ENCODE assay signal across 14 cellular contexts in genomic region chr16:72149676-72150464, GRCh38. TPM values are rescaled to one million over a fixed set of nuclear protein-coding genes. Genes with fewer than 3 reads are reported as not detected.
A peak's percentile ranks its signal among the peaks of the same experiment; 100 is the strongest.
DNase-seq lines count a peak whose midpoint lies in the region; ATAC-seq and TF ChIP-seq lines count a peak whose summit lies in the region.
"Had no signal": no experiment of that assay in that cellular context is flagged by ENCODE, and none has a peak within 500 bp of the region (broad histone marks: within the 10 kb centered on the region; RNA-seq: fewer than 3 reads in every experiment).

No MANE protein-coding gene starts in this region.

- no peak overlapping the region for H3K56ac ChIP-seq in mesendoderm (ENCODE audit: low read length)

- no peak overlapping the region for H4K5ac ChIP-seq in mesendoderm (ENCODE audit: low read length)

- no peaks in the 10 kb centered on the region for H3K36me3 ChIP-seq in HAP-1 (replicated peaks)
- no peaks in the 10 kb centered on the region for H3K36me3 ChIP-seq in OCI-LY7 (ENCODE audit: insufficient read depth, low read length)
- no peaks in the 10 kb centered on the region for H3K36me3 ChIP-seq in mesendoderm (ENCODE audit: control insufficient read depth, insufficient read depth, low read length)

- no peak overlapping the region for H2BK5ac ChIP-seq in mesendoderm (ENCODE audit: low read length)

- H3K4me2 ChIP-seq in OCI-LY7 (ENCODE audit: low read length) (no peak overlapping the region), mesendoderm (ENCODE audit: low read length) (no peak overlapping the region)

- no peak for ATAC-seq in GM19324 (IDR thresholded peaks at IDR 0.05; ENCODE audit: low FRiP score, unreplicated experiment)
- ATAC-seq: activated naive CD8-positive, alpha-beta T cell treated with anti-CD3 and anti-CD28 coated beads, Interleukin-2, amount 50 U/mL, for 24 hours had no signal

- no peak overlapping the region for H3K4ac ChIP-seq in mesendoderm (ENCODE audit: low read depth, low read length)

- H3K4me3 ChIP-seq in HAP-1 (no peak overlapping the region), OCI-LY7 (ENCODE audit: low read depth, low read length, poor library complexity, severe bottlenecking) (no peak overlapping the region), mesendoderm (ENCODE audit: low read length) (no peak overlapping the region)

- H3K79me1 ChIP-seq in mesendoderm (ENCODE audit: low read length) = no peaks in the 10 kb centered on the region

- no peak overlapping the region for H2AK5ac ChIP-seq in mesendoderm (ENCODE audit: low read length)

- no peak overlapping the region for H4K8ac ChIP-seq in mesendoderm (ENCODE audit: low read depth, low read length)

- no peak overlapping the region for H3K9ac ChIP-seq in mesendoderm (ENCODE audit: low read length)

- H2AFZ ChIP-seq in OCI-LY7 (ENCODE audit: low read length) = no peak overlapping the region

- peak; percentile 49 for TF ChIP-seq CTCF in OCI-LY7 (conservative IDR thresholded peaks at IDR 0.05; ENCODE audit: low read length)

- no peaks in the 10 kb centered on the region for H4K20me1 ChIP-seq in OCI-LY7 (ENCODE audit: insufficient read depth, low read length)

- POLR2A ChIA-PET in OCI-LY7 (lab: Charles Lee) = no interaction called here

- no TSS peak for BruUV-seq in OCI-LY7 (replicated peaks; lab: Mats Ljungman, UMichigan)

- intact Hi-C loops in OCI-LY7 (cut with micrococcal nuclease; ENCODE audit: unreplicated experiment) = no loop called here

- WGBS in mesendoderm (ENCODE audit: extremely low coverage, insufficient coverage, low lambda C conversion rate) = no CpG with 5 or more reads among the region's 8 CpGs

- no peaks in the 10 kb centered on the region for H3K9me2 ChIP-seq in OCI-LY7 (ENCODE audit: insufficient read depth, low read length)

- H3K27ac ChIP-seq in OCI-LY7 (ENCODE audit: low read depth, low read length, poor library complexity, severe bottlenecking) (no peak overlapping the region), mesendoderm (ENCODE audit: low read depth, low read length) (no peak overlapping the region)
- H3K27ac ChIP-seq: RWPE1 had no signal

- DNase-seq in DMS 273 (lab: John Stamatoyannopoulos, UW; ENCODE audit: unreplicated experiment) (peak; percentile 22), DMS 273 treated with DMSO at 0.1 percent for 48 hours (lab: John Stamatoyannopoulos, UW) (no peak), HAP-1 (ENCODE audit: low spot score in 2 of 2) (peak; percentile 23 to 25), OCI-LY7 (ENCODE audit: low spot score) (no peak), mesendoderm (peak; percentile 83), hippocampal formation (lab: John Stamatoyannopoulos, UW) (no peak), COLO668 (lab: John Stamatoyannopoulos, UW; ENCODE audit: unreplicated experiment) (no peak)
- DNase-seq: 8988T; activated CD4-positive, alpha-beta T cell treated with anti-CD3 and anti-CD28 coated beads for 48 hours; activated naive CD8-positive, alpha-beta T cell treated with anti-CD3 and anti-CD28 coated beads, Interleukin-2, amount 50 U/mL, for 24 hours; effector CD4-positive, alpha-beta T cell; NCI-H1092 had no signal

- H3K9me3 ChIP-seq in HAP-1 (no peaks in the 10 kb centered on the region), OCI-LY7 (ENCODE audit: low read length) (no peaks in the 10 kb centered on the region)

- H3K27me3 ChIP-seq in HAP-1 (ENCODE audit: low read depth) (peaks cover 11% of the 10 kb centered on the region; the same call in 1 of the 2 replicates), mesendoderm (ENCODE audit: insufficient read depth, low read length, poor library complexity) (no peaks in the 10 kb centered on the region)

- H3K23ac ChIP-seq in mesendoderm (ENCODE audit: low read length) = no peak overlapping the region

- no peak overlapping the region for H2BK15ac ChIP-seq in mesendoderm (replicated peaks; ENCODE audit: low read depth)

- in situ Hi-C loops in HAP-1 (cut with MboI; ENCODE audit: low sequenced_read_pairs) = loop anchor here (25.0 kb wide), 1 partner anchor 312 kb away; no protein-coding TSS in a partner anchor

- no peak overlapping the region for H3K18ac ChIP-seq in mesendoderm (ENCODE audit: low read length)

- CTCF ChIA-PET in OCI-LY7 (lab: Charles Lee; ENCODE audit: unreplicated experiment) = no interaction called here

- H3K4me1 ChIP-seq in HAP-1 = no peaks in the 10 kb centered on the region
- H3K4me1 ChIP-seq in OCI-LY7 (ENCODE audit: insufficient read depth, low read length, poor library complexity, severe bottlenecking) = no peaks in the 10 kb centered on the region
- no peaks in the 10 kb centered on the region for H3K4me1 ChIP-seq in mesendoderm (ENCODE audit: control insufficient read depth, low read depth, low read length)

- H3K79me2 ChIP-seq in OCI-LY7 (ENCODE audit: insufficient read depth, low read depth, low read length) (no peaks in the 10 kb centered on the region), mesendoderm (ENCODE audit: control insufficient read depth, insufficient read depth, low read length) (no peaks in the 10 kb centered on the region)

- no peak overlapping the region for H2BK120ac ChIP-seq in mesendoderm (ENCODE audit: low read depth, low read length)

RNA-seq across cellular contexts. Expression of gene PMFBP1, which starts 22.1 kb away (rescaled TPM):
- total RNA-seq in OCI-LY7 (2014; rRNA removed; shearing (Covaris generic)) = 2.7 and 3.1 TPM in 2 replicates
- 2.0 and 4.9 TPM in 2 replicates for total RNA-seq in OCI-LY7 (2022)
- 0.51 TPM for polyA plus RNA-seq in mesendoderm (2013, experiment 1 of 2)
- polyA plus RNA-seq in mesendoderm (2013, experiment 2 of 2) = 0.52 TPM

RNA-seq across cellular contexts. Expression of gene DHX38, which starts 56.2 kb away (rescaled TPM):
- 56.6 and 71.9 TPM in 2 replicates for total RNA-seq in OCI-LY7 (2014; rRNA removed; shearing (Covaris generic))
- 84.7 and 86.5 TPM in 2 replicates for total RNA-seq in OCI-LY7 (2022)
- polyA plus RNA-seq in mesendoderm (2013, experiment 1 of 2) = 37.8 TPM
- 37.0 TPM for polyA plus RNA-seq in mesendoderm (2013, experiment 2 of 2)

RNA-seq across cellular contexts. Expression of gene TXNL4B, which starts 56.5 kb away (rescaled TPM):
- 7.9 and 9.5 TPM in 2 replicates for total RNA-seq in OCI-LY7 (2014; rRNA removed; shearing (Covaris generic))
- 14.5 and 16.4 TPM in 2 replicates for total RNA-seq in OCI-LY7 (2022)
- 6.6 TPM for polyA plus RNA-seq in mesendoderm (2013, experiment 1 of 2)
- polyA plus RNA-seq in mesendoderm (2013, experiment 2 of 2) = 6.1 TPM

Comparison
In these comparisons a context has a peak if more than half of its experiments do, and no peak if none do; other contexts are left out.
1. DNase-seq: peak in DMS 273 (single experiment), HAP-1 (2 of 2) and mesendoderm (single experiment); none in DMS 273 treated with DMSO at 0.1 percent for 48 hours (single experiment), OCI-LY7 (single experiment), hippocampal formation (0 of 2) and COLO668 (single experiment).